ENCODE assay signal across 8 cellular contexts in the genomic region with DNA sequence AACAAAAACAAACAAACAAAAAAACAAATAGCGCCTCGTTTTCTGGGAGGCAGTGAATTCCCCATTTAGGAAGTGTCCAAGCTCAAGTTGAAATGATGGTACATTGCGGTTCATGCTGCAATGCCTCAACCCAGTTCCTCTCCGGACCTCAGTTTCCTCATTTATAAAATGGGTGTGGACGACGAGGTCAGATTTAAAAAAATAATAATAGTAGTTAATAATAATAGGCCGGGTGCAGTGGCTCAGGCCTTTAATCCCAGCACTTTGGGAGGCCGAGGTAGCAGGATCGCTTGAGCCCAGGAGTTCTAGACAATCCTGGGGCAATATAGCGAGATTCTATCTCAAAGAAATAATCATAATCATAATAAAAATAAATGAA. TPM values are rescaled to one million over a fixed set of nuclear protein-coding genes. Genes with fewer than 3 reads are reported as not detected.
A peak's percentile ranks its signal among the peaks of the same experiment; 100 is the strongest.
DNase-seq lines count a peak whose midpoint lies in the region; ATAC-seq and TF ChIP-seq lines count a peak whose summit lies in the region.

No MANE protein-coding gene starts in this region.

- 37% methylated on average over 10 of the region's 10 CpGs for WGBS in thymus

- TF ChIP-seq CTCF in left lung (IDR thresholded peaks at IDR 0.05), result no peak

- intact Hi-C loops in left lung (cut with DNase I), result no loop called here

- H3K36me3 Mint-ChIP-seq in activated T-cell treated with anti-CD3 and anti-CD28 coated beads, Interleukin-2, amount 50 U/mL, for 72 hours (ENCODE audit: insufficient read depth in 2 of 2), result no peaks in the 10 kb centered on the region
- H3K36me3 Mint-ChIP-seq in activated naive CD8-positive, alpha-beta T cell treated with anti-CD3 and anti-CD28 coated beads, Interleukin-2, amount 10 ng/mL, durations not matched to agents 7 days and 5 days, result no peaks in the 10 kb centered on the region

- peak overlapping the region; percentile 71 to 78 for H3K4me3 Mint-ChIP-seq in activated T-cell treated with anti-CD3 and anti-CD28 coated beads, Interleukin-2, amount 50 U/mL, for 72 hours
- H3K4me3 Mint-ChIP-seq in activated naive CD8-positive, alpha-beta T cell treated with anti-CD3 and anti-CD28 coated beads, Interleukin-2, amount 10 ng/mL, durations not matched to agents 7 days and 5 days, result peak overlapping the region; percentile 55

- no peaks in the 10 kb centered on the region for H3K9me3 Mint-ChIP-seq in activated T-cell treated with anti-CD3 and anti-CD28 coated beads, Interleukin-2, amount 50 U/mL, for 72 hours
- no peaks in the 10 kb centered on the region for H3K9me3 Mint-ChIP-seq in activated naive CD8-positive, alpha-beta T cell treated with anti-CD3 and anti-CD28 coated beads, Interleukin-2, amount 10 ng/mL, durations not matched to agents 7 days and 5 days

- H3K9me3 ChIP-seq in left lung, result no peaks in the 10 kb centered on the region
- no peaks in the 10 kb centered on the region for H3K9me3 ChIP-seq in thymus (ENCODE audit: control insufficient read depth)

- H3K27me3 ChIP-seq in left lung, result no peaks in the 10 kb centered on the region
- peaks cover 20% of the 10 kb centered on the region for H3K27me3 ChIP-seq in thymus (ENCODE audit: control insufficient read depth, insufficient read depth)

- no peak for DNase-seq in activated T-cell treated with anti-CD3 and anti-CD28 coated beads, Interleukin-2, amount 50 U/mL, for 72 hours
- no peak for DNase-seq in activated T-cell treated with anti-CD3 and anti-CD28 coated beads, Interleukin-2, amount 50 U/mL, for 48 hours
- DNase-seq in activated naive CD8-positive, alpha-beta T cell treated with anti-CD3 and anti-CD28 coated beads, Interleukin-2, amount 10 ng/mL, durations not matched to agents 7 days and 5 days, result no peak
- DNase-seq in left lung, result no peak
- DNase-seq in NCI-H1105 (lab: John Stamatoyannopoulos, UW), result no peak
- no peak for DNase-seq in DMS153 treated with DMSO at 0.1 percent for 48 hours (lab: John Stamatoyannopoulos, UW; ENCODE audit: unreplicated experiment)
- no peak for DNase-seq in A172 (ENCODE audit: low spot score)

- no peak overlapping the region for H3K27ac Mint-ChIP-seq in activated T-cell treated with anti-CD3 and anti-CD28 coated beads, Interleukin-2, amount 50 U/mL, for 72 hours
- peak overlapping the region; percentile 25 for H3K27ac Mint-ChIP-seq in activated naive CD8-positive, alpha-beta T cell treated with anti-CD3 and anti-CD28 coated beads, Interleukin-2, amount 10 ng/mL, durations not matched to agents 7 days and 5 days

- no peak for ATAC-seq in activated T-cell treated with anti-CD3 and anti-CD28 coated beads, Interleukin-2, amount 50 U/mL, for 72 hours (replicated peaks in 1 of 2)
- no peak for ATAC-seq in activated naive CD8-positive, alpha-beta T cell treated with anti-CD3 and anti-CD28 coated beads, Interleukin-2, amount 10 ng/mL, durations not matched to agents 7 days and 5 days (ENCODE audit: low read depth)
- ATAC-seq in left lung, result no peak

- H3K36me3 ChIP-seq in left lung (no peaks in the 10 kb centered on the region), thymus (ENCODE audit: control insufficient read depth, insufficient read depth) (no peaks in the 10 kb centered on the region)

- peaks cover 30% of the 10 kb centered on the region for H3K4me1 Mint-ChIP-seq in activated T-cell treated with anti-CD3 and anti-CD28 coated beads, Interleukin-2, amount 50 U/mL, for 72 hours (ENCODE audit: low read depth)
- peaks cover 18% of the 10 kb centered on the region for H3K4me1 Mint-ChIP-seq in activated naive CD8-positive, alpha-beta T cell treated with anti-CD3 and anti-CD28 coated beads, Interleukin-2, amount 10 ng/mL, durations not matched to agents 7 days and 5 days

- H3K4me1 ChIP-seq in left lung (peaks cover 5 to 40% of the 10 kb centered on the region in 2 donors), thymus (ENCODE audit: control insufficient read depth, insufficient read depth, low read length) (peaks cover 14% of the 10 kb centered on the region)

- peak overlapping the region; percentile 51 to 62 for H3K4me3 ChIP-seq in left lung
- H3K4me3 ChIP-seq in thymus (ENCODE audit: low read length), result peak overlapping the region; percentile 75

- POLR2A ChIA-PET in activated naive CD8-positive, alpha-beta T cell treated with anti-CD3 and anti-CD28 coated beads, Interleukin-2, amount 10 ng/mL, durations not matched to agents 7 days and 5 days (lab: Charles Lee), result interaction anchor here (0.5 to 3.2 kb wide), 20 partner anchors 9 to 253 kb away, joined by 3 to 95 read pairs (median 4); partner anchors contain the start of genes ERCC1, FOSB, PPM1N and PPP1R13L

- H3K27ac ChIP-seq in left lung (peak overlapping the region; percentile 92 to 93), thymus (ENCODE audit: low read depth) (no peak overlapping the region)

- no peaks in the 10 kb centered on the region for H3K27me3 Mint-ChIP-seq in activated T-cell treated with anti-CD3 and anti-CD28 coated beads, Interleukin-2, amount 50 U/mL, for 72 hours (ENCODE audit: low read depth)
- peaks cover 2% of the 10 kb centered on the region for H3K27me3 Mint-ChIP-seq in activated naive CD8-positive, alpha-beta T cell treated with anti-CD3 and anti-CD28 coated beads, Interleukin-2, amount 10 ng/mL, durations not matched to agents 7 days and 5 days

RNA-seq across cellular contexts. Expression of gene ERCC1, which starts 15.5 kb away (rescaled TPM):
- total RNA-seq in activated T-cell treated with anti-CD3 and anti-CD28 coated beads, Interleukin-2, amount 50 U/mL, for 72 hours, result 10 to 100 TPM; 71.0 to 73.9 TPM
- total RNA-seq in activated naive CD8-positive, alpha-beta T cell treated with anti-CD3 and anti-CD28 coated beads, Interleukin-2, amount 10 ng/mL, durations not matched to agents 7 days and 5 days, result 10 to 100 TPM; 63.1 to 63.3 TPM
- total RNA-seq in left lung, result 10 to 100 TPM; 56.1 to 57.8 TPM
- 42.6 TPM for polyA plus RNA-seq in thymus
- 45.5 and 60.2 TPM in 2 replicates for total RNA-seq in A172 (2014; rRNA removed; shearing (Covaris generic))

RNA-seq across cellular contexts. Expression of gene FOSB, which starts 28.6 kb away (rescaled TPM):
- total RNA-seq in activated T-cell treated with anti-CD3 and anti-CD28 coated beads, Interleukin-2, amount 50 U/mL, for 72 hours, result 10 to 100 TPM; 20.3 to 24.6 TPM
- 10 to 100 TPM; 68.7 to 69.4 TPM for total RNA-seq in activated naive CD8-positive, alpha-beta T cell treated with anti-CD3 and anti-CD28 coated beads, Interleukin-2, amount 10 ng/mL, durations not matched to agents 7 days and 5 days
- total RNA-seq in left lung, result 10 to 100 TPM in 1 of 2 donors, 1 to 10 TPM in 1; 7.1 to 20.4 TPM
- 7.1 TPM for polyA plus RNA-seq in thymus
- 0.17 TPM in 1 of 2 replicates, not detected in the other for total RNA-seq in A172 (2014; rRNA removed; shearing (Covaris generic))

RNA-seq across cellular contexts. Expression of gene POLR1G, which starts 32.7 kb away (rescaled TPM):
- total RNA-seq in activated T-cell treated with anti-CD3 and anti-CD28 coated beads, Interleukin-2, amount 50 U/mL, for 72 hours, result 1 to 10 TPM; 3.4 to 4.9 TPM
- total RNA-seq in activated naive CD8-positive, alpha-beta T cell treated with anti-CD3 and anti-CD28 coated beads, Interleukin-2, amount 10 ng/mL, durations not matched to agents 7 days and 5 days, result 1 to 10 TPM; 6.0 to 6.3 TPM
- 1 to 10 TPM; 4.8 to 6.0 TPM for total RNA-seq in left lung
- 1.8 TPM for polyA plus RNA-seq in thymus
- 15.2 TPM in 2 replicates for total RNA-seq in A172 (2014; rRNA removed; shearing (Covaris generic))

RNA-seq across cellular contexts. Expression of gene PPP1R13L, which starts 34.3 kb away (rescaled TPM):
- total RNA-seq in activated T-cell treated with anti-CD3 and anti-CD28 coated beads, Interleukin-2, amount 50 U/mL, for 72 hours, result 10 to 100 TPM; 22.7 to 32.0 TPM
- 10 to 100 TPM; 20.2 to 25.7 TPM for total RNA-seq in activated naive CD8-positive, alpha-beta T cell treated with anti-CD3 and anti-CD28 coated beads, Interleukin-2, amount 10 ng/mL, durations not matched to agents 7 days and 5 days
- total RNA-seq in left lung, result 10 to 100 TPM; 30.0 to 51.4 TPM
- polyA plus RNA-seq in thymus, result 41.6 TPM
- total RNA-seq in A172 (2014; rRNA removed; shearing (Covaris generic)), result 19.9 and 27.8 TPM in 2 replicates

RNA-seq across cellular contexts. Expression of gene RTN2, which starts 57.7 kb away (rescaled TPM):
- 1 to 10 TPM; 4.1 to 4.9 TPM for total RNA-seq in activated T-cell treated with anti-CD3 and anti-CD28 coated beads, Interleukin-2, amount 50 U/mL, for 72 hours
- 1 to 10 TPM; 3.0 to 3.3 TPM for total RNA-seq in activated naive CD8-positive, alpha-beta T cell treated with anti-CD3 and anti-CD28 coated beads, Interleukin-2, amount 10 ng/mL, durations not matched to agents 7 days and 5 days
- 10 to 100 TPM in 1 of 2 donors, 1 to 10 TPM in 1; 9.4 to 16.7 TPM for total RNA-seq in left lung
- 5.0 TPM for polyA plus RNA-seq in thymus
- total RNA-seq in A172 (2014; rRNA removed; shearing (Covaris generic)), result 3.4 and 7.7 TPM in 2 replicates
